9 cellular contexts compared by ENCODE assay signal in genomic region chr20:63290677-63291472, GRCh38. TPM values are rescaled to one million over a fixed set of nuclear protein-coding genes. Genes with fewer than 3 reads are reported as not detected.
DNase-seq lines count a peak whose midpoint lies in the region; ATAC-seq, FAIRE-seq and TF ChIP-seq lines count a peak whose summit lies in the region.
"Had no signal": no experiment of that assay in that cellular context is flagged by ENCODE, and none has a peak within 500 bp of the region (broad histone marks: within the 10 kb centered on the region; RNA-seq: fewer than 3 reads in every experiment).

No MANE protein-coding gene starts in this region.

- in situ Hi-C loops in astrocyte of the cerebellum (cut with HindIII; ENCODE audit: low sequenced_read_pairs) = loop anchor here (10.0 kb wide), 1 partner anchor 184 kb away; the partner anchor contains the start of gene KCNQ2

- no peak overlapping the region for H3K4me3 ChIP-seq in HL-60 (replicated peaks; ENCODE audit: insufficient read depth, low read length)
- H3K4me3 ChIP-seq in astrocyte of the cerebellum (ENCODE audit: low read depth, low read length) = no peak overlapping the region
- no peak overlapping the region for H3K4me3 ChIP-seq in kidney (ENCODE audit: low read length in 2 of 2)

- peaks cover 12% of the 10 kb centered on the region for H3K27me3 ChIP-seq in HL-60 (ENCODE audit: insufficient read depth, poor library complexity, severe bottlenecking)

- TF ChIP-seq CTCF in C4-2B (conservative IDR thresholded peaks at IDR 0.05) (peak; percentile 83), HL-60 (IDR thresholded peaks at IDR 0.05; ENCODE audit: insufficient read depth, low read length) (peak; percentile 34), astrocyte of the cerebellum (IDR thresholded peaks at IDR 0.05; ENCODE audit: low read depth, low read length, missing control alignments) (peak; percentile 65), kidney (IDR thresholded peaks at IDR 0.05; ENCODE audit: borderline replicate concordance, extremely low read depth, insufficient read depth) (peak; percentile 38)

- H3K9me3 ChIP-seq in kidney (ENCODE audit: control insufficient read depth in 1 of 2, low read length in 2 of 2) = no peaks in the 10 kb centered on the region

- H3K9ac ChIP-seq in kidney (ENCODE audit: low read length in 2 of 2) = no peak overlapping the region

- peak in 1 of 2 experiments; percentile 46 for DNase-seq in HL-60 (ENCODE audit: low read depth in 1 of 2, low spot score in 1 of 2)
- peak; percentile 64 for DNase-seq in T-helper 9 cell
- DNase-seq in astrocyte of the cerebellum (ENCODE audit: low read depth) = no peak
- no peak for DNase-seq in kidney
- peak; percentile 33 for DNase-seq in stimulated activated CD8-positive, alpha-beta memory T cell treated with anti-CD3 and anti-CD28 coated beads, Interleukin-12 subunit alpha, Interleukin-12 subunit beta, amount 100 ng/mL, for 4 hours (ENCODE audit: low read depth)

- H3K27ac ChIP-seq in C4-2B (no peak overlapping the region), HL-60 (replicated peaks) (no peak overlapping the region), kidney (ENCODE audit: low read depth in 2 of 2, low read length in 2 of 2) (no peak overlapping the region)

- ATAC-seq in GM18519 (IDR thresholded peaks at IDR 0.05; ENCODE audit: low FRiP score, unreplicated experiment) = no peak
- no peak for ATAC-seq in HG02678 (IDR thresholded peaks at IDR 0.05; ENCODE audit: unreplicated experiment)

- H3K4me1 ChIP-seq in kidney (ENCODE audit: control insufficient read depth in 1 of 2, insufficient read depth in 1 of 2, low read depth in 1 of 2, low read length in 2 of 2) = peaks cover 0 to 3% of the 10 kb centered on the region in 2 donors

- FAIRE-seq in kidney (lab: Jason Lieb, UNC) = no peak

- no peaks in the 10 kb centered on the region for H3K36me3 ChIP-seq in kidney (ENCODE audit: control insufficient read depth in 1 of 2, insufficient read depth in 2 of 2, low read length in 2 of 2)

- intact Hi-C loops in kidney (cut with DNase I) = no loop called here

RNA-seq across cellular contexts. Expression of gene COL20A1, which starts 2.1 kb away (rescaled TPM):
- total RNA-seq in kidney = not detected
- polyA plus RNA-seq in kidney (ENCODE audit: insufficient read depth, low read depth, low replicate concordance) = 0.58 TPM
- total RNA-seq: pulmonary artery endothelial cell had no signal

RNA-seq across cellular contexts. Expression of gene ARFGAP1, which starts 18.3 kb away (rescaled TPM):
- 84.3 TPM for total RNA-seq in kidney
- 40.4 TPM for polyA plus RNA-seq in kidney (ENCODE audit: insufficient read depth, low read depth, low replicate concordance)

RNA-seq across cellular contexts. Expression of gene NKAIN4, which starts 36.6 kb away (rescaled TPM):
- total RNA-seq in kidney = 29.7 TPM
- 107 TPM for polyA plus RNA-seq in kidney (ENCODE audit: insufficient read depth, low read depth, low replicate concordance)
- total RNA-seq: pulmonary artery endothelial cell had no signal

RNA-seq across cellular contexts. Expression of gene BIRC7, which starts 55.2 kb away (rescaled TPM):
- total RNA-seq in kidney = 4.0 TPM
- polyA plus RNA-seq in kidney (ENCODE audit: insufficient read depth, low read depth, low replicate concordance) = 0.30 TPM
- total RNA-seq: pulmonary artery endothelial cell had no signal

Comparison
In these comparisons a context has a peak if more than half of its experiments do, and no peak if none do; other contexts are left out.
1. DNase-seq: peak in T-helper 9 cell (single experiment) and stimulated activated CD8-positive, alpha-beta memory T cell treated with anti-CD3 and anti-CD28 coated beads, Interleukin-12 subunit alpha, Interleukin-12 subunit beta, amount 100 ng/mL, for 4 hours (single experiment); none in astrocyte of the cerebellum (single experiment) and kidney (single experiment).
2. Peak in every context shown above with its lines, with median percentiles within 50 percentile points of each other: CTCF ChIP-seq.